Comparison of ENCODE assay signal across 18 cellular contexts in genomic region chr12:69107541-69107940, GRCh38.
DNase-seq lines count a peak whose midpoint lies in the region; ATAC-seq and TF ChIP-seq lines count a peak whose summit lies in the region.
"Had no signal": no experiment of that assay in that cellular context is flagged by ENCODE, and none has a peak within 500 bp of the region (broad histone marks: within the 10 kb centered on the region; RNA-seq: fewer than 3 reads in every experiment).

No MANE protein-coding gene starts in this region.

- no peaks in the 10 kb centered on the region for H3K27me3 ChIP-seq in GM23338 (ENCODE audit: insufficient read depth)
- no peaks in the 10 kb centered on the region for H3K27me3 ChIP-seq in lower lobe of right lung (ENCODE audit: low read depth)
- H3K27me3 ChIP-seq in upper lobe of left lung = no peaks in the 10 kb centered on the region
- no peaks in the 10 kb centered on the region for H3K27me3 ChIP-seq in effector memory CD4-positive, alpha-beta T cell (replicated peaks; ENCODE audit: control insufficient read depth, insufficient read depth, low read length, poor library complexity, severe bottlenecking)

- no peak overlapping the region for H3K27ac ChIP-seq in GM23338 (ENCODE audit: low read depth)
- peak overlapping the region; percentile 65 for H3K27ac ChIP-seq in lower lobe of right lung
- peak overlapping the region; percentile 53 to 72 (median 60) for H3K27ac ChIP-seq in upper lobe of left lung
- H3K27ac ChIP-seq in effector memory CD4-positive, alpha-beta T cell (ENCODE audit: insufficient read depth, low read length, poor library complexity, severe bottlenecking) = no peak overlapping the region
- H3K27ac ChIP-seq: C4-2B had no signal

- 0 out of 2 replicates have a peak overlapping the region, but pooled peaks have one; percentile 2 for H3K4me2 ChIP-seq in GM23338

- TF ChIP-seq CTCF in GM23338 (conservative IDR thresholded peaks at IDR 0.05; ENCODE audit: low read depth in 2 of 2) (no peak), lower lobe of right lung (IDR thresholded peaks at IDR 0.05) (no peak), upper lobe of left lung (IDR thresholded peaks at IDR 0.05) (no peak)

- no peak for TF ChIP-seq EP300 in upper lobe of left lung (IDR thresholded peaks at IDR 0.05)

- TF ChIP-seq POLR2A in upper lobe of left lung (IDR thresholded peaks at IDR 0.05) = no peak

- H3K4me3 ChIP-seq in GM23338 = no peak overlapping the region
- no peak overlapping the region for H3K4me3 ChIP-seq in lower lobe of right lung
- no peak overlapping the region for H3K4me3 ChIP-seq in upper lobe of left lung
- no peak overlapping the region for H3K4me3 ChIP-seq in effector memory CD4-positive, alpha-beta T cell (ENCODE audit: insufficient read depth, low read depth, low read length, poor library complexity, severe bottlenecking)

- peaks cover 12% of the 10 kb centered on the region for H3K4me1 Mint-ChIP-seq in GM23338

- DNase-seq in GM23338 (ENCODE audit: low spot score) (no peak), fibroblast of gingiva (ENCODE audit: low read depth) (peak; percentile 55), lower lobe of right lung (no peak), upper lobe of left lung (no peak), NCI-H345 treated with DMSO at 0.1 percent for 48 hours (lab: John Stamatoyannopoulos, UW; ENCODE audit: unreplicated experiment) (no peak), SHP77 treated with DMSO at 0.1 percent for 48 hours (lab: John Stamatoyannopoulos, UW) (no peak)
- no peak for DNase-seq in effector memory CD4-positive, alpha-beta T cell
- DNase-seq: 8988T; CD8-positive, alpha-beta memory T cell; Karpas-422; MV-4-11; NCI-H1105 treated with DMSO at 0.1 percent for 48 hours; NCI-H2081; NCI-H2171; NCI-H345; NCI-H526; Right ventricle myocardium superior had no signal

- H4K20me1 ChIP-seq in GM23338 (replicated peaks; ENCODE audit: insufficient read depth) = no peaks in the 10 kb centered on the region

- intact Hi-C loops in lower lobe of right lung (cut with DNase I) = no loop called here

- no peak overlapping the region for H3K27ac Mint-ChIP-seq in GM23338
- H3K27ac Mint-ChIP-seq: CD8-positive, alpha-beta memory T cell had no signal

- H3F3A ChIP-seq in GM23338 (replicated peaks; ENCODE audit: low read depth) = no peaks in the 10 kb centered on the region

- H3K9me3 ChIP-seq in lower lobe of right lung (no peaks in the 10 kb centered on the region), upper lobe of left lung (no peaks in the 10 kb centered on the region)
- no peaks in the 10 kb centered on the region for H3K9me3 ChIP-seq in effector memory CD4-positive, alpha-beta T cell (ENCODE audit: control insufficient read depth, low read length)

- ATAC-seq in GM23338 = no peak
- ATAC-seq in lower lobe of right lung = no peak
- no peak for ATAC-seq in upper lobe of left lung (ENCODE audit: low FRiP score in 2 of 2)

- H3K36me3 ChIP-seq in GM23338 (ENCODE audit: insufficient read depth) (no peaks in the 10 kb centered on the region), lower lobe of right lung (no peaks in the 10 kb centered on the region), upper lobe of left lung (no peaks in the 10 kb centered on the region)
- no peaks in the 10 kb centered on the region for H3K36me3 ChIP-seq in effector memory CD4-positive, alpha-beta T cell (ENCODE audit: control insufficient read depth, insufficient read depth, low read length)

- H3K4me1 ChIP-seq in GM23338 (ENCODE audit: insufficient read depth) = peaks cover 13% of the 10 kb centered on the region; the same call in 1 of the 2 replicates
- peaks cover 73% of the 10 kb centered on the region for H3K4me1 ChIP-seq in lower lobe of right lung
- H3K4me1 ChIP-seq in upper lobe of left lung = peaks cover 12 to 72% (median 26%) of the 10 kb centered on the region in 4 donors
- H3K4me1 ChIP-seq in effector memory CD4-positive, alpha-beta T cell (ENCODE audit: control insufficient read depth, insufficient read depth, low read length, poor library complexity, severe bottlenecking) = no peaks in the 10 kb centered on the region

- no peak overlapping the region for H3K4me3 Mint-ChIP-seq in GM23338
- H3K4me3 Mint-ChIP-seq: CD8-positive, alpha-beta memory T cell had no signal

- no peaks in the 10 kb centered on the region for H3K36me3 Mint-ChIP-seq in GM23338 (ENCODE audit: low read depth)
- H3K36me3 Mint-ChIP-seq: CD8-positive, alpha-beta memory T cell had no signal

- 0 out of 2 replicates have a peak, but pooled peaks cover 3% of the 10 kb centered on the region for H3K9me2 ChIP-seq in GM23338 (ENCODE audit: insufficient read depth)

- WGBS in upper lobe of left lung, 2 donors = 67 to 77% methylated on average over 1 of the region's 1 CpG

- no peaks in the 10 kb centered on the region for H3K79me2 ChIP-seq in GM23338 (replicated peaks; ENCODE audit: insufficient read depth)

- H3K9me3 Mint-ChIP-seq in GM23338 = no peaks in the 10 kb centered on the region
- H3K9me3 Mint-ChIP-seq: CD8-positive, alpha-beta memory T cell had no signal

- H2AFZ ChIP-seq in GM23338 = no peak overlapping the region

- no peaks in the 10 kb centered on the region for H3K27me3 Mint-ChIP-seq in GM23338 (ENCODE audit: insufficient read depth, low read depth, poor library complexity)

TF ChIP-seq in GM23338, 12 proteins besides CTCF, POLR2A, EP300 and RAD21:
- no peak for TF ChIP-seq EZH2phosphoT487 (IDR thresholded peaks at IDR 0.05; ENCODE audit: unreplicated experiment)
- TF ChIP-seq REST (IDR thresholded peaks at IDR 0.05; ENCODE audit: unreplicated experiment) = no peak
- no peak for TF ChIP-seq JUNB (IDR thresholded peaks at IDR 0.05; ENCODE audit: unreplicated experiment)
- TF ChIP-seq ETS1 (IDR thresholded peaks at IDR 0.05) = no peak
- TF ChIP-seq EZH2 (IDR thresholded peaks at IDR 0.05; ENCODE audit: low read depth, unreplicated experiment) = no peak
- no peak for TF ChIP-seq STAT1 (IDR thresholded peaks at IDR 0.05; ENCODE audit: unreplicated experiment)
- TF ChIP-seq ZNF114 (CRISPR knock-in tag; IDR thresholded peaks at IDR 0.05) = no peak
- TF ChIP-seq NANOG (IDR thresholded peaks at IDR 0.05; ENCODE audit: borderline replicate concordance) = no peak
- no peak for TF ChIP-seq CREB1 (CRISPR knock-in tag; IDR thresholded peaks at IDR 0.05; ENCODE audit: low read depth)

Comparison
In these comparisons a context has a peak if more than half of its experiments do, and no peak if none do; other contexts are left out.
1. H3K27ac ChIP-seq: peak in lower lobe of right lung (single experiment) and upper lobe of left lung (4 of 4); none in GM23338 (single experiment) and effector memory CD4-positive, alpha-beta T cell (single experiment).